22 cellular contexts compared by ENCODE assay signal in genomic region chr7:98868450-98868849, GRCh38. TPM values are rescaled to one million over a fixed set of nuclear protein-coding genes. Genes with fewer than 3 reads are reported as not detected.
"Had no signal": no experiment of that assay in that cellular context is flagged by ENCODE, and none has a peak within 500 bp of the region (broad histone marks: within the 10 kb centered on the region; RNA-seq: fewer than 3 reads in every experiment).

No MANE protein-coding gene starts in this region.

- H3K9me3 ChIP-seq: colonic mucosa, esophagus squamous epithelium, prostate gland had no signal

- H3K27ac ChIP-seq: colonic mucosa, esophagus squamous epithelium, prostate gland, skin epidermis had no signal

- H3K36me3 Mint-ChIP-seq: activated naive CD4-positive, alpha-beta T cell treated with anti-CD3 and anti-CD28 coated beads, Interleukin-2, amount 10 ng/mL, durations not matched to agents 7 days and 5 days; natural killer cell treated with Interleukin-12 subunit alpha and Interleukin-12 subunit beta and Interleukin-15 and Interleukin-18, amount 100 ng/mL, for 72 hours had no signal

- H3K4me1 ChIP-seq: colonic mucosa, prostate gland had no signal

- H3K4me3 Mint-ChIP-seq: activated naive CD4-positive, alpha-beta T cell treated with anti-CD3 and anti-CD28 coated beads, Interleukin-2, amount 10 ng/mL, durations not matched to agents 7 days and 5 days; natural killer cell treated with Interleukin-12 subunit alpha and Interleukin-12 subunit beta and Interleukin-15 and Interleukin-18, amount 100 ng/mL, for 72 hours had no signal

- DNase-seq: activated naive CD4-positive, alpha-beta T cell treated with anti-CD3 and anti-CD28 coated beads, Interleukin-2, amount 10 ng/mL, durations not matched to agents 7 days and 5 days; activated T-cell treated with anti-CD3 and anti-CD28 coated beads, Interleukin-2, amount 50 U/mL, for 1 hour; colonic mucosa; effector CD4-positive, alpha-beta T cell; esophagus squamous epithelium; hippocampal formation; kidney glomerular epithelial cell; left ventricle myocardium superior; mesenchymal stem cell; right cardiac atrium; stimulated activated CD4-positive, alpha-beta T cell treated with anti-CD3 and anti-CD28 coated beads, Interleukin-15, amount 100 ng/mL, for 24 hours; stimulated activated CD4-positive, alpha-beta T cell treated with anti-CD3 and anti-CD28 coated beads, Interleukin-4, amount 100 ng/mL, for 1 hour; stimulated activated naive CD4-positive, alpha-beta T cell; T-helper 2 cell; trophoblast cell had no signal

- H3K27ac Mint-ChIP-seq: activated naive CD4-positive, alpha-beta T cell treated with anti-CD3 and anti-CD28 coated beads, Interleukin-2, amount 10 ng/mL, durations not matched to agents 7 days and 5 days; natural killer cell treated with Interleukin-12 subunit alpha and Interleukin-12 subunit beta and Interleukin-15 and Interleukin-18, amount 100 ng/mL, for 72 hours had no signal

- H3K9me3 Mint-ChIP-seq: activated naive CD4-positive, alpha-beta T cell treated with anti-CD3 and anti-CD28 coated beads, Interleukin-2, amount 10 ng/mL, durations not matched to agents 7 days and 5 days; natural killer cell treated with Interleukin-12 subunit alpha and Interleukin-12 subunit beta and Interleukin-15 and Interleukin-18, amount 100 ng/mL, for 72 hours had no signal

- FAIRE-seq: endothelial cell of umbilical vein had no signal

- H3K4me3 ChIP-seq: colonic mucosa, esophagus squamous epithelium, prostate gland, skin epidermis had no signal

- H3K36me3 ChIP-seq: colonic mucosa, esophagus squamous epithelium, prostate gland had no signal

- ATAC-seq: activated CD4-positive, CD25-positive, alpha-beta regulatory T cell treated with anti-CD3 and anti-CD28 coated beads, Interleukin-2, amount 50 U/mL, for 24 hours; left ventricle myocardium superior; natural killer cell treated with Interleukin-12 subunit alpha and Interleukin-12 subunit beta and Interleukin-15 and Interleukin-18, amount 100 ng/mL, for 72 hours; right cardiac atrium had no signal

RNA-seq across cellular contexts. Expression of gene TMEM130, which starts 1.4 kb away (rescaled TPM):
- total RNA-seq: endothelial cell of umbilical vein; glomerular endothelial cell; left ventricle myocardium superior; natural killer cell treated with Interleukin-12 subunit alpha and Interleukin-12 subunit beta and Interleukin-15 and Interleukin-18, amount 100 ng/mL, for 72 hours; subcutaneous adipose tissue had no signal
- polyA plus RNA-seq: endothelial cell of umbilical vein had no signal
